29 cellular contexts compared by ENCODE assay signal in the genomic region with DNA sequence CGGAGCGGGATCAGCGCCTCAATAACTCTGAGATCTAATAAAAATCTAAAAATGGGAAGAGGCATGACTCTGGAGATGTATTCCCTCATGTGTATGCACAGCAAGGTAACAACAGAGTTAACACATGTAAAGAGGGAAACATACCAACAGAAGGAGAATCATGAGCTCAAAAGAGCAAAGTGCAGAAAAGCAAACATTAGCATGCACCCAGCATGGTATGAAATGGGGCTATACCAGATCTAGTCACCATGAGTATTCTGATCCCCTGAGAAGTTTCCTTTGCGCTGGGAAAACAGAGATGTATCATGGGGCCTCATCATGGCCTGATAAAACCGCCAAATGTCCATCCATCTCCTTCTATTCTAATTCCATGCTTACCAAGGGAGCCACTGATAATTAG.
"Had no signal": no experiment of that assay in that cellular context is flagged by ENCODE, and none has a peak within 500 bp of the region (broad histone marks: within the 10 kb centered on the region; RNA-seq: fewer than 3 reads in every experiment).

No MANE protein-coding gene starts in this region.

- H3K36me3 ChIP-seq: colonic mucosa, gastrocnemius medialis had no signal

- H3K9me3 ChIP-seq: colonic mucosa, esophagus muscularis mucosa, esophagus squamous epithelium, gastrocnemius medialis, gastroesophageal sphincter, heart left ventricle, heart right ventricle had no signal

- H3K9me3 Mint-ChIP-seq: dendritic cell treated with granulocyte-macrophage colony-stimulating factor and Interleukin-4, amounts not matched to agents 40 ng/mL and 50 ng/mL, for 4 days; effector memory CD8-positive, alpha-beta T cell; endodermal cell had no signal

- H3K4me3 Mint-ChIP-seq: dendritic cell treated with granulocyte-macrophage colony-stimulating factor and Interleukin-4, amounts not matched to agents 40 ng/mL and 50 ng/mL, for 4 days; effector memory CD8-positive, alpha-beta T cell; endodermal cell had no signal

- H3K27ac Mint-ChIP-seq: dendritic cell treated with granulocyte-macrophage colony-stimulating factor and Interleukin-4, amounts not matched to agents 40 ng/mL and 50 ng/mL, for 4 days; effector memory CD8-positive, alpha-beta T cell had no signal

- ATAC-seq: effector memory CD8-positive, alpha-beta T cell; esophagus mucosa; foreskin keratinocyte; gastrocnemius medialis; gastroesophageal sphincter; heart left ventricle; heart right ventricle had no signal

- H3K4me1 ChIP-seq: colonic mucosa, esophagus muscularis mucosa, esophagus squamous epithelium, foreskin keratinocyte, gastrocnemius medialis, gastroesophageal sphincter, heart left ventricle, heart right ventricle had no signal

- DNase-seq: colonic mucosa; cortex of kidney; dermis blood vessel endothelial cell; dorsolateral prefrontal cortex; effector CD4-positive, alpha-beta T cell; effector CD8-positive, alpha-beta T cell; effector memory CD4-positive, alpha-beta T cell; effector memory CD8-positive, alpha-beta T cell; endodermal cell; erythroblast; esophagus squamous epithelium; foreskin fibroblast; foreskin keratinocyte; foreskin melanocyte; gastrocnemius medialis; glutamatergic neuron; head of caudate nucleus; heart left ventricle; heart right ventricle had no signal

- H3K27ac ChIP-seq: colonic mucosa, coronary artery, dorsolateral prefrontal cortex, epithelial cell of prostate, esophagus muscularis mucosa, esophagus squamous epithelium, foreskin keratinocyte, gastrocnemius medialis, gastroesophageal sphincter, heart left ventricle, heart right ventricle had no signal

- H3K27me3 ChIP-seq: colonic mucosa, dorsolateral prefrontal cortex, esophagus muscularis mucosa, esophagus squamous epithelium, foreskin keratinocyte, gastrocnemius medialis, gastroesophageal sphincter, heart left ventricle, heart right ventricle had no signal

- FAIRE-seq: colon, endometrium, endothelial cell of umbilical vein, frontal cortex had no signal

- H3K27me3 Mint-ChIP-seq: dendritic cell treated with granulocyte-macrophage colony-stimulating factor and Interleukin-4, amounts not matched to agents 40 ng/mL and 50 ng/mL, for 4 days; effector memory CD8-positive, alpha-beta T cell had no signal

- H3K4me3 ChIP-seq: colonic mucosa, coronary artery, dorsolateral prefrontal cortex, esophagus muscularis mucosa, esophagus squamous epithelium, gastrocnemius medialis, gastroesophageal sphincter, heart left ventricle, heart right ventricle had no signal
